6 cellular contexts compared by ENCODE assay signal in the genomic region with DNA sequence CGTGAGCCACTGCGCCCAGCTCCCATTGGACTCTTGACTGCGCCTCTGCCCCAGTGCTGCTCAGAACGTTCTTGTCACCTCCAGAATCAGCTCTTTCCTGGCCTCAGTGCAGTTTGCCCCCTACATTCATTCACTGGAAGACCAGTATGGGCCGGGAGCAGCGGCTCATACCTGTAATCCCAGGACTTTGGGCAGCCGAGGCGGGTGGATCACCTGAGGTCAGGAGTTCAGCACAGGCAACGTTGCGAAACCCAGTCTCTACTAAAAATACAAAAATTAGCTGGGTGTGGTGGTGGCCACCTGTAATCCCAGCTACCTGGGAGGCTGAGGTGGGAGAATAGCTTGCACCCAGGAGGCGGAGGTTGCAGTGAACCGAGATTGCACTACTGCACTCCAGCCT. TPM values are rescaled to one million over a fixed set of nuclear protein-coding genes. Genes with fewer than 3 reads are reported as not detected.
"Had no signal": no experiment of that assay in that cellular context is flagged by ENCODE, and none has a peak within 500 bp of the region (broad histone marks: within the 10 kb centered on the region; RNA-seq: fewer than 3 reads in every experiment).

No MANE protein-coding gene starts in this region.

RNA-seq across cellular contexts. Expression of a gene that starts 17.4 kb away (rescaled TPM):
- total RNA-seq: GM23248, H4, IMR-90 had no signal
- polyA plus RNA-seq: GM23248, IMR-90 had no signal

RNA-seq across cellular contexts. Expression of a gene that starts 27.5 kb away (rescaled TPM):
- total RNA-seq: GM23248, H4, H7, HFFc6, HT1080, IMR-90 had no signal
- polyA plus RNA-seq: GM23248, IMR-90 had no signal

RNA-seq across cellular contexts. Expression of a gene that starts 29.7 kb away (rescaled TPM):
- total RNA-seq: GM23248, H4, H7, HFFc6, HT1080, IMR-90 had no signal
- polyA plus RNA-seq: GM23248, IMR-90 had no signal

RNA-seq across cellular contexts. Expression of a gene that starts 38.7 kb away (rescaled TPM):
- total RNA-seq: HT1080 had no signal
